In genomic region chr17:65183736-65184135, GRCh38 we compare ENCODE assay signal across 12 cellular contexts. TPM values are rescaled to one million over a fixed set of nuclear protein-coding genes. Genes with fewer than 3 reads are reported as not detected.
A peak's percentile ranks its signal among the peaks of the same experiment; 100 is the strongest.
DNase-seq lines count a peak whose midpoint lies in the region; ATAC-seq, FAIRE-seq and TF ChIP-seq lines count a peak whose summit lies in the region.
"Had no signal": no experiment of that assay in that cellular context is flagged by ENCODE, and none has a peak within 500 bp of the region (broad histone marks: within the 10 kb centered on the region; RNA-seq: fewer than 3 reads in every experiment).

No MANE protein-coding gene starts in this region.

- H3K79me2 ChIP-seq in SK-N-SH (ENCODE audit: insufficient read depth): no peaks in the 10 kb centered on the region
- H3K79me2 ChIP-seq: hepatocyte, parathyroid adenoma had no signal

- no peaks in the 10 kb centered on the region for H4K20me1 ChIP-seq in SK-N-SH (ENCODE audit: insufficient read depth)

- H3K36me3 ChIP-seq in SK-N-SH (replicated peaks in 1 of 2; ENCODE audit: control insufficient read depth in 1 of 2, insufficient read depth in 2 of 2, low read length in 1 of 2): no peaks in the 10 kb centered on the region
- H3K36me3 ChIP-seq in skeletal muscle satellite cell (ENCODE audit: insufficient read depth, low read length): no peaks in the 10 kb centered on the region
- H3K36me3 ChIP-seq: breast epithelium had no signal

- DNase-seq in H54 (ENCODE audit: insufficient read length, low spot score) (peak; percentile 63), SK-N-SH (no peak), glomerular visceral epithelial cell (ENCODE audit: extremely low spot score) (peak; percentile 74), GOT3 (lab: John Stamatoyannopoulos, UW) (no peak)
- DNase-seq in activated naive CD4-positive, alpha-beta T cell treated with anti-CD3 and anti-CD28 coated beads, Interleukin-2, amount 50 U/mL, for 16 hours: no peak
- DNase-seq: NCI-H2107 had no signal

- POLR2A ChIA-PET in SK-N-SH (lab: Yijun Ruan, JAX): no interaction called here

- peak overlapping the region; percentile 9 to 95; a peak in 3 of 4 replicates for H3K27ac ChIP-seq in SK-N-SH (ENCODE audit: low read depth in 2 of 2, low read length in 1 of 2)
- H3K27ac ChIP-seq: hepatocyte, parathyroid adenoma, SK-N-MC had no signal

- CTCF ChIA-PET in SK-N-SH (lab: Yijun Ruan, JAX): interaction anchor here (2.1 to 7.0 kb wide), 3 partner anchors 13 to 47 kb away, joined by 10 to 52 read pairs (median 15); partner anchors contain the start of gene RGS9

- TF ChIP-seq POLR2A in H54 (IDR thresholded peaks at IDR 0.05; ENCODE audit: low read depth, low read length): no peak

- TF ChIP-seq CTCF in SK-N-SH (IDR thresholded peaks at IDR 0.05): no peak

- H3K27me3 ChIP-seq in SK-N-SH (ENCODE audit: insufficient read depth) (no peaks in the 10 kb centered on the region), skeletal muscle satellite cell (ENCODE audit: control insufficient read depth, insufficient read depth, low read length) (no peaks in the 10 kb centered on the region)
- H3K27me3 ChIP-seq: breast epithelium, hepatocyte had no signal

- no peak for FAIRE-seq in H54 (lab: Jason Lieb, UNC)

- peak overlapping the region; percentile 60; the same call in 1 of the 2 replicates for H2AFZ ChIP-seq in SK-N-SH (ENCODE audit: low read depth)
- H2AFZ ChIP-seq: hepatocyte, parathyroid adenoma had no signal

- H3K4me2 ChIP-seq in SK-N-SH (peak overlapping the region; percentile 4; the same call in 1 of the 2 replicates), skeletal muscle satellite cell (ENCODE audit: low read length) (peak overlapping the region; percentile 15)
- H3K4me2 ChIP-seq: hepatocyte had no signal

- WGBS in SK-N-SH (ENCODE audit: low lambda C conversion rate): 28% methylated on average over 6 of the region's 6 CpGs

- H3K9me2 ChIP-seq in SK-N-SH: no peaks in the 10 kb centered on the region

- H3K9ac ChIP-seq in SK-N-SH (no peak overlapping the region), skeletal muscle satellite cell (ENCODE audit: low read depth, low read length) (peak overlapping the region; percentile 41)
- H3K9ac ChIP-seq: parathyroid adenoma had no signal

- TF ChIP-seq EP300 in SK-N-SH (IDR thresholded peaks at IDR 0.05; ENCODE audit: borderline replicate concordance in 1 of 2, low read depth in 1 of 2, low read length in 1 of 2): peak in 1 of 2 experiments; percentile 58; a peak in 1 of 4 replicates

- ATAC-seq in GM18867 (IDR thresholded peaks at IDR 0.05; ENCODE audit: unreplicated experiment): no peak

- H3F3A ChIP-seq in SK-N-SH (replicated peaks; ENCODE audit: insufficient read depth): peaks cover 12% of the 10 kb centered on the region

- TF ChIP-seq RAD21 in SK-N-SH (IDR thresholded peaks at IDR 0.05; ENCODE audit: low read length): no peak

- peaks cover 31 to 56% of the 10 kb centered on the region in 2 experiments for H3K4me1 ChIP-seq in SK-N-SH (ENCODE audit: control insufficient read depth in 1 of 2, insufficient read depth in 2 of 2, low read depth in 1 of 2, low read length in 1 of 2)
- H3K4me1 ChIP-seq in skeletal muscle satellite cell (ENCODE audit: control insufficient read depth, insufficient read depth, low read length): peaks cover 23% of the 10 kb centered on the region
- H3K4me1 ChIP-seq: breast epithelium, parathyroid adenoma had no signal

- no peaks in the 10 kb centered on the region for H3K9me3 ChIP-seq in SK-N-SH
- H3K9me3 ChIP-seq in skeletal muscle satellite cell (replicated peaks; ENCODE audit: low read length): no peaks in the 10 kb centered on the region
- H3K9me3 ChIP-seq: breast epithelium had no signal

- H3K4me3 ChIP-seq in SK-N-SH (ENCODE audit: low read depth in 2 of 2, low read length in 1 of 2): no peak overlapping the region
- H3K4me3 ChIP-seq in skeletal muscle satellite cell (ENCODE audit: low read length): no peak overlapping the region
- H3K4me3 ChIP-seq: breast epithelium, hepatocyte, SK-N-MC had no signal

TF ChIP-seq in SK-N-SH, 30 proteins besides CTCF, POLR2A, EP300 and RAD21 (continues in another document):
- no peak for TF ChIP-seq YY1 (IDR thresholded peaks at IDR 0.05; ENCODE audit: low read depth)
- TF ChIP-seq MAX (IDR thresholded peaks at IDR 0.05; ENCODE audit: low read depth): no peak
- TF ChIP-seq TEAD4 (IDR thresholded peaks at IDR 0.05; ENCODE audit: borderline replicate concordance, insufficient read depth): peak; percentile 86; the same call in 1 of the 2 replicates
- peak; percentile 26; the same call in 1 of the 2 replicates for TF ChIP-seq FOSL2 (IDR thresholded peaks at IDR 0.05; ENCODE audit: borderline replicate concordance, low read depth)
- TF ChIP-seq GABPA (IDR thresholded peaks at IDR 0.05; ENCODE audit: low read depth): no peak
- TF ChIP-seq NFIC (IDR thresholded peaks at IDR 0.05; ENCODE audit: borderline replicate concordance): peak; percentile 69
- no peak for TF ChIP-seq ZBTB33 (IDR thresholded peaks at IDR 0.05; ENCODE audit: borderline replicate concordance, low read depth)
- no peak; the same call in 1 of the 2 replicates for TF ChIP-seq PBX3 (IDR thresholded peaks at IDR 0.05)
- TF ChIP-seq GATA2 (CRISPR knock-in tag; IDR thresholded peaks at IDR 0.05): no peak
- TF ChIP-seq NRF1 (IDR thresholded peaks at IDR 0.05; ENCODE audit: low read depth, low read length): no peak
- no peak for TF ChIP-seq RFX5 (IDR thresholded peaks at IDR 0.05; ENCODE audit: low read length)
- TF ChIP-seq SIN3A (IDR thresholded peaks at IDR 0.05; ENCODE audit: borderline replicate concordance, low read depth, low read length): no peak
- no peak for TF ChIP-seq POLR2AphosphoS5 (IDR thresholded peaks at IDR 0.05; ENCODE audit: low read depth, low read length)
- TF ChIP-seq USF1 (IDR thresholded peaks at IDR 0.05; ENCODE audit: borderline replicate concordance, low read depth): no peak
- TF ChIP-seq TAF1 (IDR thresholded peaks at IDR 0.05; ENCODE audit: borderline replicate concordance, low read depth, low read length): no peak

RNA-seq across cellular contexts. Expression of gene RGS9, which starts 46.6 kb away (rescaled TPM):
- 1.3 and 1.4 TPM in 2 replicates for polyA plus RNA-seq in SK-N-SH (2012; rRNA removed)
- 1.6 and 1.9 TPM in 2 replicates for polyA plus RNA-seq in SK-N-SH (2012; cell fraction: cytosol; rRNA removed)
- 0.79 and 0.94 TPM in 2 replicates for polyA plus RNA-seq in SK-N-SH (2012; cell fraction: nucleus; rRNA removed)
- 0.44 and 1.3 TPM in 2 replicates for total RNA-seq in skeletal muscle satellite cell (2012; rRNA removed)

Comparison
In these comparisons a context has a peak if more than half of its experiments do, and no peak if none do; other contexts are left out.
1. DNase-seq: peak in H54 (single experiment) and glomerular visceral epithelial cell (single experiment); none in SK-N-SH (single experiment), GOT3 (single experiment) and activated naive CD4-positive, alpha-beta T cell treated with anti-CD3 and anti-CD28 coated beads, Interleukin-2, amount 50 U/mL, for 16 hours (single experiment).